In genomic region chr21:37751268-37751975, GRCh38 we compare ENCODE assay signal across 24 cellular contexts.
DNase-seq lines count a peak whose midpoint lies in the region; ATAC-seq and TF ChIP-seq lines count a peak whose summit lies in the region.
"Had no signal": no experiment of that assay in that cellular context is flagged by ENCODE, and none has a peak within 500 bp of the region (broad histone marks: within the 10 kb centered on the region; RNA-seq: fewer than 3 reads in every experiment).

No MANE protein-coding gene starts in this region.

- H2AK5ac ChIP-seq in neuronal stem cell (ENCODE audit: low read depth, low read length), result no peak overlapping the region

- no peak overlapping the region for H3K9ac ChIP-seq in neuronal stem cell (ENCODE audit: low read depth, low read length, poor library complexity)
- H3K9ac ChIP-seq: SK-N-SH had no signal

- H3K27me3 ChIP-seq in right cardiac atrium (ENCODE audit: control insufficient read depth, insufficient read depth) (no peaks in the 10 kb centered on the region), thoracic aorta (replicated peaks; ENCODE audit: insufficient read depth) (no peaks in the 10 kb centered on the region), neuronal stem cell (ENCODE audit: control insufficient read depth in 3 of 3, insufficient read depth in 3 of 3, low read depth in 1 of 3, low read length in 3 of 3) (no peaks in the 10 kb centered on the region)
- H3K27me3 ChIP-seq: thyroid gland had no signal

- no peak overlapping the region for H3K23ac ChIP-seq in neuronal stem cell (ENCODE audit: low read depth, low read length, poor library complexity)

- H3K4me3 ChIP-seq in epithelial cell of esophagus (ENCODE audit: low read length) (no peak overlapping the region), right cardiac atrium (ENCODE audit: low read length) (no peak overlapping the region), thoracic aorta (no peak overlapping the region), neuronal stem cell (ENCODE audit: low read length in 2 of 2) (no peak overlapping the region)
- H3K4me3 ChIP-seq: coronary artery, K562, thyroid gland had no signal

- H3K9me3 ChIP-seq in right cardiac atrium (ENCODE audit: control insufficient read depth, low read length), result no peaks in the 10 kb centered on the region
- no peaks in the 10 kb centered on the region for H3K9me3 ChIP-seq in thoracic aorta
- no peaks in the 10 kb centered on the region for H3K9me3 ChIP-seq in neuronal stem cell (replicated peaks in 1 of 2; ENCODE audit: control insufficient read depth in 2 of 2, insufficient read depth in 1 of 2, low read depth in 1 of 2, low read length in 2 of 2)
- H3K9me3 ChIP-seq: SK-N-SH, thyroid gland had no signal

- intact Hi-C loops in right cardiac atrium (cut with DNase I), result no loop called here

- H3K27ac ChIP-seq in right cardiac atrium (ENCODE audit: low read length) (peak overlapping the region; percentile 23), thoracic aorta (no peak overlapping the region), neuronal stem cell (replicated peaks; ENCODE audit: low read length) (no peak overlapping the region)
- H3K27ac ChIP-seq: RWPE1, thyroid gland had no signal

- DNase-seq in amniotic epithelial cell (ENCODE audit: low read depth) (peak; percentile 84), epithelial cell of esophagus (ENCODE audit: low read depth) (peak; percentile 25), right cardiac atrium (no peak), thoracic aorta (ENCODE audit: low spot score) (no peak), neuronal stem cell (ENCODE audit: low spot score) (no peak)
- DNase-seq: activated CD4-positive, alpha-beta T cell treated with anti-CD3 and anti-CD28 coated beads, Interleukin-2, amount 10 ng/mL, durations not matched to agents 7 days and 5 days; activated CD8-positive, alpha-beta memory T cell treated with anti-CD3 and anti-CD28 coated beads, Interleukin-2, amount 10 ng/mL, durations not matched to agents 7 days and 5 days; activated naive CD4-positive, alpha-beta T cell treated with anti-CD3 and anti-CD28 coated beads, Interleukin-2, amount 50 U/mL, for 16 hours; anterior cingulate cortex; CD4-positive, alpha-beta memory T cell; DMS 273 treated with DMSO at 0.1 percent for 48 hours; glutamatergic neuron; NCI-H1105 treated with DMSO at 0.1 percent for 48 hours; NCI-H2081 treated with DMSO at 0.1 percent for 48 hours; posterior cingulate gyrus; SK-N-SH; T-helper 17 cell; thyroid gland had no signal

- TF ChIP-seq CTCF in epithelial cell of esophagus (IDR thresholded peaks at IDR 0.05; ENCODE audit: insufficient read depth, low read depth, low read length, missing control alignments), result no peak
- no peak for TF ChIP-seq CTCF in thoracic aorta (IDR thresholded peaks at IDR 0.05)

- no peak overlapping the region for H2BK120ac ChIP-seq in neuronal stem cell (ENCODE audit: low read depth, low read length)

- no peak overlapping the region for H3K18ac ChIP-seq in neuronal stem cell (ENCODE audit: low read length)

- ATAC-seq in right cardiac atrium (peak; percentile 68 to 70), thoracic aorta (ENCODE audit: insufficient number of reproducible peaks, low FRiP score, low read depth) (peak; percentile 56), HG02870 (IDR thresholded peaks at IDR 0.05; ENCODE audit: unreplicated experiment) (no peak), HG03565 (IDR thresholded peaks at IDR 0.05; ENCODE audit: unreplicated experiment) (no peak)
- ATAC-seq: activated CD8-positive, alpha-beta memory T cell treated with anti-CD3 and anti-CD28 coated beads, Interleukin-2, amount 10 ng/mL, durations not matched to agents 7 days and 5 days; K562; natural killer cell treated with Interleukin-12 subunit alpha and Interleukin-12 subunit beta and Interleukin-15 and Interleukin-18, amount 100 ng/mL, for 72 hours; T-helper 17 cell had no signal

- H3K14ac ChIP-seq in neuronal stem cell (ENCODE audit: low read length), result no peak overlapping the region

- 38% methylated on average over 10 of the region's 10 CpGs for WGBS in right cardiac atrium
- WGBS in neuronal stem cell (ENCODE audit: extremely low coverage in 2 of 2, insufficient read length in 2 of 2, insufficient replicate concordance in 1 of 2), 2 donors, result no CpG with 5 or more reads among the region's 10 CpGs

- H3K4me2 ChIP-seq in neuronal stem cell (ENCODE audit: insufficient read depth, low read length, poor library complexity, severe bottlenecking), result no peak overlapping the region
- H3K4me2 ChIP-seq: SK-N-SH had no signal

- H3K79me1 ChIP-seq in neuronal stem cell (ENCODE audit: low read depth, low read length), result no peaks in the 10 kb centered on the region

- H2BK15ac ChIP-seq in neuronal stem cell (ENCODE audit: low read length), result no peak overlapping the region

- H3K36me3 ChIP-seq in thoracic aorta, result no peaks in the 10 kb centered on the region
- no peaks in the 10 kb centered on the region for H3K36me3 ChIP-seq in neuronal stem cell (replicated peaks in 1 of 2; ENCODE audit: control insufficient read depth in 2 of 2, insufficient read depth in 2 of 2, low read length in 2 of 2)
- H3K36me3 ChIP-seq: thyroid gland had no signal

- no peak overlapping the region for H2BK5ac ChIP-seq in neuronal stem cell (ENCODE audit: low read length)

- no peak overlapping the region for H3K4ac ChIP-seq in neuronal stem cell (ENCODE audit: low read length)

- no peak overlapping the region for H2BK12ac ChIP-seq in neuronal stem cell (ENCODE audit: low read length)

- H2AFZ ChIP-seq in neuronal stem cell (ENCODE audit: low read length), result no peak overlapping the region

- no peak overlapping the region for H4K8ac ChIP-seq in neuronal stem cell (ENCODE audit: low read depth, low read length)

- H4K91ac ChIP-seq in neuronal stem cell (ENCODE audit: low read depth, low read length, poor library complexity), result no peak overlapping the region

- peaks cover 4% of the 10 kb centered on the region for H3K4me1 ChIP-seq in right cardiac atrium (ENCODE audit: control insufficient read depth, insufficient read depth, low read length)
- H3K4me1 ChIP-seq in thoracic aorta (ENCODE audit: control insufficient read depth in 1 of 2, low read depth in 2 of 2), result peaks cover 0 to 4% of the 10 kb centered on the region in 2 donors
- no peaks in the 10 kb centered on the region for H3K4me1 ChIP-seq in neuronal stem cell (ENCODE audit: control insufficient read depth in 2 of 2, insufficient read depth in 1 of 2, low read depth in 1 of 2, low read length in 2 of 2)
- H3K4me1 ChIP-seq: thyroid gland had no signal

Comparison
In these comparisons a context has a peak if more than half of its experiments do, and no peak if none do; other contexts are left out.
1. DNase-seq: peak in amniotic epithelial cell (single experiment) and epithelial cell of esophagus (single experiment); none in right cardiac atrium (0 of 3), thoracic aorta (single experiment) and neuronal stem cell (single experiment).
2. ATAC-seq: peak in right cardiac atrium (2 of 2) and thoracic aorta (single experiment); none in HG02870 (single experiment) and HG03565 (single experiment).